In genomic region chr16:11666108-11667055, GRCh38 we compare ENCODE assay signal across 14 cellular contexts. TPM values are rescaled to one million over a fixed set of nuclear protein-coding genes. Genes with fewer than 3 reads are reported as not detected.
DNase-seq lines count a peak whose midpoint lies in the region; ATAC-seq and TF ChIP-seq lines count a peak whose summit lies in the region.
"Had no signal": no experiment of that assay in that cellular context is flagged by ENCODE, and none has a peak within 500 bp of the region (broad histone marks: within the 10 kb centered on the region; RNA-seq: fewer than 3 reads in every experiment).

No MANE protein-coding gene starts in this region.

- peak overlapping the region; percentile 78 for H2AK5ac ChIP-seq in neuronal stem cell (ENCODE audit: low read depth, low read length)

- peaks cover 39% of the 10 kb centered on the region for H3K4me1 Mint-ChIP-seq in activated naive CD8-positive, alpha-beta T cell treated with anti-CD3 and anti-CD28 coated beads, Interleukin-2, amount 10 ng/mL, durations not matched to agents 7 days and 5 days

- intact Hi-C loops in aorta (cut with DNase I), result no loop called here

- POLR2A ChIA-PET in HEK293 (lab: Yijun Ruan, JAX), result no interaction called here
- POLR2A ChIA-PET in activated naive CD8-positive, alpha-beta T cell treated with anti-CD3 and anti-CD28 coated beads, Interleukin-2, amount 10 ng/mL, durations not matched to agents 7 days and 5 days (lab: Charles Lee), result interaction anchor here (0.8 to 1.3 kb wide), 2 partner anchors 7 to 12 kb away, joined by 3 read pairs; no protein-coding TSS in a partner anchor

- H3K27ac Mint-ChIP-seq in activated naive CD8-positive, alpha-beta T cell treated with anti-CD3 and anti-CD28 coated beads, Interleukin-2, amount 10 ng/mL, durations not matched to agents 7 days and 5 days, result peak overlapping the region; percentile 64

- no peak for TF ChIP-seq CTCF in HEK293 (tag by site-specific recombination; IDR thresholded peaks at IDR 0.05)

- peak; percentile 44 for DNase-seq in NCI-H82 (lab: John Stamatoyannopoulos, UW)
- no peak for DNase-seq in NCI-H82 treated with DMSO at 0.1 percent for 48 hours (lab: John Stamatoyannopoulos, UW; ENCODE audit: unreplicated experiment)
- no peak for DNase-seq in activated naive CD8-positive, alpha-beta T cell treated with anti-CD3 and anti-CD28 coated beads, Interleukin-2, amount 10 ng/mL, durations not matched to agents 7 days and 5 days
- DNase-seq in neuronal stem cell (ENCODE audit: low spot score), result no peak
- no peak for DNase-seq in aorta
- no peak for DNase-seq in inferior parietal cortex (ENCODE audit: extremely low spot score)
- DNase-seq: amygdala; foreskin melanocyte; left ventricle myocardium inferior; NCI-H526; stimulated activated CD4-positive, alpha-beta T cell treated with anti-CD3 and anti-CD28 coated beads, Interleukin-2, amount 100 ng/mL, for 48 hours had no signal

- peak overlapping the region; percentile 21 for H3K18ac ChIP-seq in neuronal stem cell (ENCODE audit: low read length)

- H3K27me3 ChIP-seq in neuronal stem cell (ENCODE audit: control insufficient read depth in 3 of 3, insufficient read depth in 3 of 3, low read depth in 1 of 3, low read length in 3 of 3) (no peaks in the 10 kb centered on the region), aorta (ENCODE audit: control insufficient read depth in 1 of 2, insufficient read depth in 2 of 2, low read length in 1 of 2) (no peaks in the 10 kb centered on the region)

- H3K14ac ChIP-seq in neuronal stem cell (ENCODE audit: low read length), result no peak overlapping the region

- H3K4ac ChIP-seq in neuronal stem cell (ENCODE audit: low read length), result no peak overlapping the region

- H2AFZ ChIP-seq in neuronal stem cell (ENCODE audit: low read length), result no peak overlapping the region

- H3K4me2 ChIP-seq in neuronal stem cell (ENCODE audit: insufficient read depth, low read length, poor library complexity, severe bottlenecking), result no peak overlapping the region

- no peaks in the 10 kb centered on the region for H3K9me3 Mint-ChIP-seq in activated naive CD8-positive, alpha-beta T cell treated with anti-CD3 and anti-CD28 coated beads, Interleukin-2, amount 10 ng/mL, durations not matched to agents 7 days and 5 days

- no peaks in the 10 kb centered on the region for H3K9me3 ChIP-seq in HEK293 (ENCODE audit: control insufficient read depth, insufficient read depth, low read depth, low read length)
- no peaks in the 10 kb centered on the region for H3K9me3 ChIP-seq in neuronal stem cell (replicated peaks in 1 of 2; ENCODE audit: control insufficient read depth in 2 of 2, insufficient read depth in 1 of 2, low read depth in 1 of 2, low read length in 2 of 2)
- H3K9me3 ChIP-seq in aorta (ENCODE audit: control insufficient read depth, low read length), result no peaks in the 10 kb centered on the region
- H3K9me3 ChIP-seq: left ventricle myocardium inferior had no signal

- no peak overlapping the region for H3K4me3 ChIP-seq in HEK293 (ENCODE audit: low read depth, low read length)
- no peak overlapping the region for H3K4me3 ChIP-seq in neuronal stem cell (ENCODE audit: low read length in 2 of 2)
- H3K4me3 ChIP-seq in aorta (ENCODE audit: low read length in 2 of 2), result no peak overlapping the region
- H3K4me3 ChIP-seq: left ventricle myocardium inferior had no signal

- H3K4me3 Mint-ChIP-seq in activated naive CD8-positive, alpha-beta T cell treated with anti-CD3 and anti-CD28 coated beads, Interleukin-2, amount 10 ng/mL, durations not matched to agents 7 days and 5 days, result peak overlapping the region; percentile 47

- peak overlapping the region; percentile 21 for H2BK5ac ChIP-seq in neuronal stem cell (ENCODE audit: low read length)

- CTCF ChIA-PET in HEK293 (lab: Yijun Ruan, JAX), result interaction anchor here (0.6 to 0.7 kb wide), 6 partner anchors 20 to 716 kb away, joined by 3 to 4 read pairs (median 3); partner anchors contain the start of gene ZC3H7A

- H3K23ac ChIP-seq in neuronal stem cell (ENCODE audit: low read depth, low read length, poor library complexity), result no peak overlapping the region

- H2BK12ac ChIP-seq in neuronal stem cell (ENCODE audit: low read length), result no peak overlapping the region

- H3K36me3 Mint-ChIP-seq in activated naive CD8-positive, alpha-beta T cell treated with anti-CD3 and anti-CD28 coated beads, Interleukin-2, amount 10 ng/mL, durations not matched to agents 7 days and 5 days, result peaks cover 1% of the 10 kb centered on the region

- no peak for ATAC-seq in activated naive CD8-positive, alpha-beta T cell treated with anti-CD3 and anti-CD28 coated beads, Interleukin-2, amount 10 ng/mL, durations not matched to agents 7 days and 5 days (ENCODE audit: low read depth)
- ATAC-seq in aorta (ENCODE audit: low FRiP score) (no peak), GM18511 (IDR thresholded peaks at IDR 0.05; ENCODE audit: unreplicated experiment) (no peak)

- H3K79me1 ChIP-seq in neuronal stem cell (ENCODE audit: low read depth, low read length), result peaks cover 18% of the 10 kb centered on the region

- no CpG with 5 or more reads among the region's 14 CpGs for WGBS in neuronal stem cell (ENCODE audit: extremely low coverage in 2 of 2, insufficient read length in 2 of 2, insufficient replicate concordance in 1 of 2), 2 donors
- WGBS in aorta, 2 donors, result 87% methylated on average over 14 of the region's 14 CpGs

- no peak overlapping the region for H4K91ac ChIP-seq in neuronal stem cell (ENCODE audit: low read depth, low read length, poor library complexity)

- H2BK15ac ChIP-seq in neuronal stem cell (ENCODE audit: low read length), result peak overlapping the region; percentile 84

- H2BK120ac ChIP-seq in neuronal stem cell (ENCODE audit: low read depth, low read length), result no peak overlapping the region

- no peak overlapping the region for H4K8ac ChIP-seq in neuronal stem cell (ENCODE audit: low read depth, low read length)

- H3K27ac ChIP-seq in HEK293 (ENCODE audit: extremely low read depth, low read depth, low read length) (no peak overlapping the region), neuronal stem cell (replicated peaks; ENCODE audit: low read length) (no peak overlapping the region), aorta (ENCODE audit: low read depth in 1 of 2, low read length in 2 of 2) (no peak overlapping the region)
- H3K27ac ChIP-seq: left ventricle myocardium inferior, parathyroid adenoma had no signal

- H3K27me3 Mint-ChIP-seq in activated naive CD8-positive, alpha-beta T cell treated with anti-CD3 and anti-CD28 coated beads, Interleukin-2, amount 10 ng/mL, durations not matched to agents 7 days and 5 days, result no peaks in the 10 kb centered on the region

- H3K4me1 ChIP-seq in HEK293 (ENCODE audit: control insufficient read depth, insufficient read depth, low read length) (no peaks in the 10 kb centered on the region), neuronal stem cell (ENCODE audit: control insufficient read depth in 2 of 2, insufficient read depth in 1 of 2, low read depth in 1 of 2, low read length in 2 of 2) (peaks cover 24 to 29% of the 10 kb centered on the region in 2 donors), aorta (ENCODE audit: control insufficient read depth in 1 of 2, insufficient read depth in 2 of 2, low read length in 2 of 2) (peaks cover 0 to 2% of the 10 kb centered on the region in 2 donors)

- H3K36me3 ChIP-seq in HEK293 (ENCODE audit: control insufficient read depth in 2 of 2, insufficient read depth in 1 of 2, low read length in 2 of 2), result no peaks in the 10 kb centered on the region
- peaks cover 2 to 8% of the 10 kb centered on the region in 2 donors for H3K36me3 ChIP-seq in neuronal stem cell (replicated peaks in 1 of 2; ENCODE audit: control insufficient read depth in 2 of 2, insufficient read depth in 2 of 2, low read length in 2 of 2)
- no peaks in the 10 kb centered on the region for H3K36me3 ChIP-seq in aorta (ENCODE audit: control insufficient read depth in 1 of 2, insufficient read depth in 2 of 2, low read length in 1 of 2)
- H3K36me3 ChIP-seq: left ventricle myocardium inferior had no signal

- no peak overlapping the region for H3K9ac ChIP-seq in neuronal stem cell (ENCODE audit: low read depth, low read length, poor library complexity)
- H3K9ac ChIP-seq: parathyroid adenoma had no signal

TF ChIP-seq in HEK293, 187 proteins besides CTCF, POLR2A, EP300 and RAD21 (continues in another document):
- TF ChIP-seq FEZF1 (tag by site-specific recombination; IDR thresholded peaks at IDR 0.05) (no peak), ZNF768 (tag by site-specific recombination; IDR thresholded peaks at IDR 0.05) (no peak), ZNF266 (tag by site-specific recombination; IDR thresholded peaks at IDR 0.05; ENCODE audit: low read depth) (no peak), REST (tag by site-specific recombination; IDR thresholded peaks at IDR 0.05) (no peak), ZNF660 (tag by site-specific recombination; IDR thresholded peaks at IDR 0.05) (no peak), ZBTB17 (tag by site-specific recombination; IDR thresholded peaks at IDR 0.05) (0 out of 2 replicates have a peak, but pooled peaks have one; percentile 15)

RNA-seq across cellular contexts. Expression of gene SNN, which starts 1.9 kb away (rescaled TPM):
- total RNA-seq in activated naive CD8-positive, alpha-beta T cell treated with anti-CD3 and anti-CD28 coated beads, Interleukin-2, amount 10 ng/mL, durations not matched to agents 7 days and 5 days, result 10 to 100 TPM; 30.1 to 31.8 TPM
- 84.2 TPM for polyA plus RNA-seq in neuronal stem cell (2013, experiment 1 of 2)
- 83.6 TPM for polyA plus RNA-seq in neuronal stem cell (2013, experiment 2 of 2)
- 10 to 100 TPM; 15.1 to 15.9 TPM for total RNA-seq in aorta
- 10 to 100 TPM; 13.0 to 15.5 TPM for polyA plus RNA-seq in aorta
